ENCODE assay signal across 8 cellular contexts in genomic region chr19:15869109-15869555, GRCh38. TPM values are rescaled to one million over a fixed set of nuclear protein-coding genes. Genes with fewer than 3 reads are reported as not detected.
DNase-seq lines count a peak whose midpoint lies in the region; ATAC-seq, FAIRE-seq and TF ChIP-seq lines count a peak whose summit lies in the region.

No MANE protein-coding gene starts in this region.

- DNase-seq in AG20443 (ENCODE audit: low spot score) (peak; percentile 64), GM18507 (ENCODE audit: extremely low spot score, insufficient read length, low read depth) (peak; percentile 18), glomerular visceral epithelial cell (ENCODE audit: extremely low spot score) (peak; percentile 60), spleen (no peak)
- DNase-seq in activated T-cell treated with anti-CD3 and anti-CD28 coated beads, Interleukin-2, amount 50 U/mL, for 72 hours = peak; percentile 8 to 16

- peaks cover 0 to 1% of the 10 kb centered on the region in 2 donors for H3K9me3 Mint-ChIP-seq in activated T-cell treated with anti-CD3 and anti-CD28 coated beads, Interleukin-2, amount 50 U/mL, for 72 hours

- H3K27ac ChIP-seq in OCI-LY1 (ENCODE audit: low read depth, low read length, poor library complexity, severe bottlenecking) (no peak overlapping the region), spleen (no peak overlapping the region)

- no peaks in the 10 kb centered on the region for H4K20me1 ChIP-seq in OCI-LY1 (ENCODE audit: insufficient read depth, low read length)

- ATAC-seq in activated T-cell treated with anti-CD3 and anti-CD28 coated beads, Interleukin-2, amount 50 U/mL, for 72 hours (replicated peaks in 1 of 2) = peak in 1 of 2 donors; percentile 53
- ATAC-seq in GM21717 (IDR thresholded peaks at IDR 0.05; ENCODE audit: unreplicated experiment) (no peak), GM18517 (IDR thresholded peaks at IDR 0.05; ENCODE audit: unreplicated experiment) (no peak)

- H3K36me3 ChIP-seq in OCI-LY1 (ENCODE audit: insufficient read depth, low read length) (no peaks in the 10 kb centered on the region), spleen (no peaks in the 10 kb centered on the region)

- no peaks in the 10 kb centered on the region for H3K9me3 ChIP-seq in OCI-LY1 (ENCODE audit: low read length)
- no peaks in the 10 kb centered on the region for H3K9me3 ChIP-seq in spleen

- intact Hi-C loops in spleen (cut with DNase I; ENCODE audit: low total_unique reads) = loop anchor here (5.0 kb wide), 1 partner anchor 242 kb away; no protein-coding TSS in a partner anchor

- H3K4me3 ChIP-seq in OCI-LY1 (ENCODE audit: low read depth, low read length, poor library complexity, severe bottlenecking) (no peak overlapping the region), spleen (no peak overlapping the region)

- H3K9ac ChIP-seq in OCI-LY1 (ENCODE audit: low read length) = no peak overlapping the region

- FAIRE-seq in GM18507 (lab: Jason Lieb, UNC) = no peak

- TF ChIP-seq POLR2A in spleen (IDR thresholded peaks at IDR 0.05) = no peak

- no peak overlapping the region for H3K27ac Mint-ChIP-seq in activated T-cell treated with anti-CD3 and anti-CD28 coated beads, Interleukin-2, amount 50 U/mL, for 72 hours

- no peaks in the 10 kb centered on the region for H3K79me2 ChIP-seq in OCI-LY1 (ENCODE audit: insufficient read depth, low read length)

- WGBS in spleen, 5 donors = 2 to 15% (median 9%) methylated on average over 3 of the region's 3 CpGs

- peak; percentile 28; the same call in 1 of the 2 replicates for TF ChIP-seq CTCF in OCI-LY1 (IDR thresholded peaks at IDR 0.05; ENCODE audit: low read length)
- TF ChIP-seq CTCF in spleen (IDR thresholded peaks at IDR 0.05 in 8 of 11, conservative IDR thresholded peaks at IDR 0.05 in 3 of 11) = peak in 9 of 11 experiments; percentile 28 to 61 (median 56)

- peaks cover 0 to 1% of the 10 kb centered on the region in 2 donors for H3K36me3 Mint-ChIP-seq in activated T-cell treated with anti-CD3 and anti-CD28 coated beads, Interleukin-2, amount 50 U/mL, for 72 hours (ENCODE audit: insufficient read depth in 2 of 2)

- H3K4me1 ChIP-seq in OCI-LY1 (ENCODE audit: insufficient read depth, low read length, severe bottlenecking) (no peaks in the 10 kb centered on the region), spleen (peaks cover 0 to 32% (median 4%) of the 10 kb centered on the region in 6 donors)

- no peak overlapping the region for H3K4me3 Mint-ChIP-seq in activated T-cell treated with anti-CD3 and anti-CD28 coated beads, Interleukin-2, amount 50 U/mL, for 72 hours

- peaks cover 5% of the 10 kb centered on the region for H3K27me3 Mint-ChIP-seq in activated T-cell treated with anti-CD3 and anti-CD28 coated beads, Interleukin-2, amount 50 U/mL, for 72 hours (ENCODE audit: low read depth)

- H3K4me1 Mint-ChIP-seq in activated T-cell treated with anti-CD3 and anti-CD28 coated beads, Interleukin-2, amount 50 U/mL, for 72 hours (ENCODE audit: low read depth) = peaks cover 6% of the 10 kb centered on the region

- no peak overlapping the region for H3K4me2 ChIP-seq in OCI-LY1 (ENCODE audit: low read length)

- no peaks in the 10 kb centered on the region for H3F3A ChIP-seq in OCI-LY1 (ENCODE audit: insufficient read depth, low read length)

- H2AFZ ChIP-seq in OCI-LY1 (ENCODE audit: low read length) = no peak overlapping the region

- H3K9me2 ChIP-seq in OCI-LY1 (ENCODE audit: low read depth, low read length) = no peaks in the 10 kb centered on the region

- H3K27me3 ChIP-seq in OCI-LY1 (ENCODE audit: insufficient read depth, low read length) (no peaks in the 10 kb centered on the region), spleen (replicated peaks in 1 of 7) (peaks cover 0 to 37% (median 0%) of the 10 kb centered on the region in 7 donors)

RNA-seq across cellular contexts. Expression of gene CYP4F2, which starts 28.7 kb away (rescaled TPM):
- total RNA-seq in activated T-cell treated with anti-CD3 and anti-CD28 coated beads, Interleukin-2, amount 50 U/mL, for 72 hours = under 1 TPM in 1 of 2 donors, not detected in 1; 0.19 TPM
- under 1 TPM in 1 of 7 donors, not detected in 6; 0.37 TPM for total RNA-seq in spleen
- polyA plus RNA-seq in spleen = not detected

RNA-seq across cellular contexts. Expression of gene OR10H1, which starts 53.7 kb away (rescaled TPM):
- total RNA-seq in activated T-cell treated with anti-CD3 and anti-CD28 coated beads, Interleukin-2, amount 50 U/mL, for 72 hours = under 1 TPM in 1 of 2 donors, not detected in 1; 0.07 TPM
- total RNA-seq in spleen = not detected
- not detected for polyA plus RNA-seq in spleen
